Comparison of ENCODE assay signal across 24 cellular contexts in the genomic region with DNA sequence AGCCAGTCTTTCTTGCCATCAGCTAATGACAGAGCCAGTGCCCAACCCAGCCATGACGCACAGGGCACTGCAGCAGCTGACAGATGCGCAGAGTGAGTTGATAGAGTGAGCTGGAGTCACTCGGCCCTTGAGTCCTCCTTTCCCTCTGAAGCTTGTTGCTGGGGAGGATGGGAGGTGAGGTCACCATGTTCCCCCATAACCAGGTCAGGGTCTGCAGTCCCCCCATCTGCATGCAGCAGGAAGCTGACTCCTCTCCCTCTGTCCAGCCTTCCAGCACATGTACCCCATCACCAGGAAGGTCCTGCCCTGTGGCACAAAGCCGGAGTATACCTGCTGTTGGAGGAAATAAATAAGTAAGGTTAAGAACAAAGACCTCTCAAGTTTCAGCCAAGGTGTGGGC.
"Had no signal": no experiment of that assay in that cellular context is flagged by ENCODE, and none has a peak within 500 bp of the region (broad histone marks: within the 10 kb centered on the region; RNA-seq: fewer than 3 reads in every experiment).

No MANE protein-coding gene starts in this region.

- H3K9me3 ChIP-seq: esophagus squamous epithelium, gastrocnemius medialis, testis had no signal

- H3K27me3 ChIP-seq: gastrocnemius medialis, testis had no signal

- H3K4me3 ChIP-seq: esophagus squamous epithelium, gastrocnemius medialis, testis had no signal

- H3K36me3 Mint-ChIP-seq: activated naive CD4-positive, alpha-beta T cell treated with anti-CD3 and anti-CD28 coated beads, Interleukin-2, amount 10 ng/mL, durations not matched to agents 7 days and 5 days; naive B cell; type B pancreatic cell had no signal

- H3K36me3 ChIP-seq: esophagus squamous epithelium, gastrocnemius medialis had no signal

- H3K4me1 Mint-ChIP-seq: activated B cell treated with CpG ODN at 0.5 μM for 24 hours; activated CD4-positive, alpha-beta T cell treated with anti-CD3 and anti-CD28 coated beads for 36 hours; activated naive CD4-positive, alpha-beta T cell treated with anti-CD3 and anti-CD28 coated beads, Interleukin-2, amount 10 ng/mL, durations not matched to agents 7 days and 5 days; activated naive CD8-positive, alpha-beta T cell treated with anti-CD3 and anti-CD28 coated beads, Interleukin-2, amount 50 U/mL, for 24 hours; naive B cell; neural crest cell had no signal

- DNase-seq: activated B cell treated with CpG ODN at 0.5 μM for 24 hours; activated CD4-positive, alpha-beta T cell treated with anti-CD3 and anti-CD28 coated beads for 36 hours; activated CD4-positive, alpha-beta T cell treated with anti-CD3 and anti-CD28 coated beads, Interleukin-2, amount 50 U/mL, for 4 hours; activated CD8-positive, alpha-beta memory T cell treated with anti-CD3 and anti-CD28 coated beads for 24 hours; activated CD8-positive, alpha-beta memory T cell treated with anti-CD3 and anti-CD28 coated beads, Interleukin-2, amount 50 U/mL, for 48 hours; activated naive CD4-positive, alpha-beta T cell treated with anti-CD3 and anti-CD28 coated beads, Interleukin-2, amount 10 ng/mL, durations not matched to agents 7 days and 5 days; activated naive CD8-positive, alpha-beta T cell treated with anti-CD3 and anti-CD28 coated beads, Interleukin-2, amount 50 U/mL, for 24 hours; activated T-cell treated with anti-CD3 and anti-CD28 coated beads, Interleukin-2, amount 50 U/mL, for 4 hours; cortex of kidney; esophagus squamous epithelium; gastrocnemius medialis; left cardiac atrium; mesendoderm; naive B cell; retina; stimulated activated CD4-positive, alpha-beta T cell treated with anti-CD3 and anti-CD28 coated beads, Interleukin-4, amount 100 ng/mL, for 1 hour; stimulated activated naive CD4-positive, alpha-beta T cell; T-helper 1 cell; T1000; testis had no signal

- H3K4me3 Mint-ChIP-seq: activated B cell treated with CpG ODN at 0.5 μM for 24 hours; activated CD4-positive, alpha-beta T cell treated with anti-CD3 and anti-CD28 coated beads for 36 hours; activated naive CD4-positive, alpha-beta T cell treated with anti-CD3 and anti-CD28 coated beads, Interleukin-2, amount 10 ng/mL, durations not matched to agents 7 days and 5 days; activated naive CD8-positive, alpha-beta T cell treated with anti-CD3 and anti-CD28 coated beads, Interleukin-2, amount 50 U/mL, for 24 hours; activated T-cell treated with anti-CD3 and anti-CD28 coated beads, Interleukin-2, amount 50 U/mL, for 4 hours; naive B cell; neural crest cell; type B pancreatic cell had no signal

- ATAC-seq: activated CD4-positive, alpha-beta T cell treated with anti-CD3 and anti-CD28 coated beads for 36 hours; activated naive CD8-positive, alpha-beta T cell treated with anti-CD3 and anti-CD28 coated beads, Interleukin-2, amount 50 U/mL, for 24 hours; activated T-cell treated with anti-CD3 and anti-CD28 coated beads, Interleukin-2, amount 50 U/mL, for 4 hours; gastrocnemius medialis; left cardiac atrium had no signal

- FAIRE-seq: islet of Langerhans had no signal

- H3K27ac ChIP-seq: esophagus squamous epithelium, gastrocnemius medialis, testis had no signal

- H3K9me3 Mint-ChIP-seq: activated B cell treated with CpG ODN at 0.5 μM for 24 hours; activated naive CD4-positive, alpha-beta T cell treated with anti-CD3 and anti-CD28 coated beads, Interleukin-2, amount 10 ng/mL, durations not matched to agents 7 days and 5 days; activated naive CD8-positive, alpha-beta T cell treated with anti-CD3 and anti-CD28 coated beads, Interleukin-2, amount 50 U/mL, for 24 hours; activated T-cell treated with anti-CD3 and anti-CD28 coated beads, Interleukin-2, amount 50 U/mL, for 4 hours; naive B cell; neural crest cell; type B pancreatic cell had no signal

- H3K27ac Mint-ChIP-seq: activated B cell treated with CpG ODN at 0.5 μM for 24 hours; activated CD4-positive, alpha-beta T cell treated with anti-CD3 and anti-CD28 coated beads for 36 hours; activated naive CD4-positive, alpha-beta T cell treated with anti-CD3 and anti-CD28 coated beads, Interleukin-2, amount 10 ng/mL, durations not matched to agents 7 days and 5 days; activated naive CD8-positive, alpha-beta T cell treated with anti-CD3 and anti-CD28 coated beads, Interleukin-2, amount 50 U/mL, for 24 hours; naive B cell; progenitor cell of endocrine pancreas; type B pancreatic cell had no signal

- H3K4me1 ChIP-seq: gastrocnemius medialis, testis had no signal
